ENCODE assay signal across 8 cellular contexts in genomic region chr12:121144416-121144914, GRCh38. TPM values are rescaled to one million over a fixed set of nuclear protein-coding genes. Genes with fewer than 3 reads are reported as not detected.
DNase-seq lines count a peak whose midpoint lies in the region; ATAC-seq, FAIRE-seq and TF ChIP-seq lines count a peak whose summit lies in the region.

No MANE protein-coding gene starts in this region.

- no peak overlapping the region for H3K4me3 Mint-ChIP-seq in osteocyte (ENCODE audit: unreplicated experiment)

- no peaks in the 10 kb centered on the region for H3K9me3 Mint-ChIP-seq in osteocyte (ENCODE audit: unreplicated experiment)

- H3K27ac ChIP-seq in OCI-LY3 (ENCODE audit: low read length) (peak overlapping the region; percentile 67), cingulate gyrus (ENCODE audit: low read depth, low read length) (peak overlapping the region; percentile 13)

- no peaks in the 10 kb centered on the region for H3K79me2 ChIP-seq in OCI-LY3 (ENCODE audit: low read length)

- H3K4me1 Mint-ChIP-seq in osteocyte (ENCODE audit: unreplicated experiment): no peaks in the 10 kb centered on the region

- H4K20me1 ChIP-seq in OCI-LY3 (ENCODE audit: insufficient read depth, low read length): no peaks in the 10 kb centered on the region

- ATAC-seq in HG02798 (IDR thresholded peaks at IDR 0.05; ENCODE audit: poor library complexity, unreplicated experiment): no peak
- ATAC-seq in HG02970 (IDR thresholded peaks at IDR 0.05; ENCODE audit: low FRiP score, unreplicated experiment): no peak

- 0 out of 2 replicates have a peak, but pooled peaks cover 5% of the 10 kb centered on the region for H3K9me3 ChIP-seq in OCI-LY3 (ENCODE audit: insufficient read depth, low read length)

- peak; percentile 49 for FAIRE-seq in GM19239 (lab: Jason Lieb, UNC)

- no peak overlapping the region for H2AFZ ChIP-seq in OCI-LY3 (ENCODE audit: low read depth, low read length)

- H3K4me1 ChIP-seq in OCI-LY3 (ENCODE audit: low read length): peaks cover 30% of the 10 kb centered on the region

- TF ChIP-seq CTCF in OCI-LY3 (IDR thresholded peaks at IDR 0.05; ENCODE audit: low read depth, low read length) (no peak), osteocyte (IDR thresholded peaks at IDR 0.05) (no peak)

- H3K36me3 ChIP-seq in OCI-LY3 (replicated peaks; ENCODE audit: low read depth, low read length): peaks cover 5% of the 10 kb centered on the region

- H3K4me3 ChIP-seq in OCI-LY3 (ENCODE audit: low read length): peak overlapping the region; percentile 52; the same call in 1 of the 2 replicates

- no peaks in the 10 kb centered on the region for H3K27me3 ChIP-seq in OCI-LY3 (ENCODE audit: low read depth, low read length)

- H3K27me3 Mint-ChIP-seq in osteocyte (ENCODE audit: unreplicated experiment): peaks cover 17% of the 10 kb centered on the region

- peak overlapping the region; percentile 66 for H3K4me2 ChIP-seq in OCI-LY3 (ENCODE audit: low read length)

- no peak for DNase-seq in GM19239 (ENCODE audit: insufficient read length, low spot score)
- no peak for DNase-seq in osteocyte (ENCODE audit: extremely low spot score, unreplicated experiment)
- no peak for DNase-seq in activated CD4-positive, alpha-beta T cell treated with anti-CD3 and anti-CD28 coated beads, Interleukin-2, amount 50 U/mL, for 4 hours
- DNase-seq in midbrain (lab: John Stamatoyannopoulos, UW): no peak

- no peaks in the 10 kb centered on the region for H3K36me3 Mint-ChIP-seq in osteocyte (ENCODE audit: unreplicated experiment)

- H3K27ac Mint-ChIP-seq in osteocyte (ENCODE audit: unreplicated experiment): peak overlapping the region; percentile 2

- H3K9ac ChIP-seq in OCI-LY3 (ENCODE audit: low read length): peak overlapping the region; percentile 41; the same call in 1 of the 2 replicates

RNA-seq across cellular contexts. Expression of gene P2RX7, which starts 11.8 kb away (rescaled TPM):
- total RNA-seq in osteocyte: 0.08 and 0.30 TPM in 2 replicates
